ENCODE assay signal across 1 cellular context in genomic region chr16:55643161-55643970, GRCh38.
TF ChIP-seq lines count a peak whose summit lies in the region.

No MANE protein-coding gene starts in this region.

TF ChIP-seq in H1, 55 proteins besides CTCF, POLR2A, EP300 and RAD21 (continued from another document):
- TF ChIP-seq E2F6 (IDR thresholded peaks at IDR 0.05): no peak
- TF ChIP-seq CHD2 (IDR thresholded peaks at IDR 0.05; ENCODE audit: low read length): no peak
- TF ChIP-seq BCL11A (IDR thresholded peaks at IDR 0.05; ENCODE audit: low read depth in 2 of 2, low read length in 2 of 2): no peak
- TF ChIP-seq GTF2F1 (IDR thresholded peaks at IDR 0.05; ENCODE audit: borderline replicate concordance, low read depth, low read length): no peak
- no peak for TF ChIP-seq ATF2 (IDR thresholded peaks at IDR 0.05; ENCODE audit: low read length)
- TF ChIP-seq KDM1A (IDR thresholded peaks at IDR 0.05; ENCODE audit: borderline replicate concordance, low read length): no peak
- no peak for TF ChIP-seq HDAC6 (IDR thresholded peaks at IDR 0.05; ENCODE audit: low read depth, low read length)
- no peak for TF ChIP-seq SRF (IDR thresholded peaks at IDR 0.05; ENCODE audit: low read depth, low read length)
- TF ChIP-seq JUND (IDR thresholded peaks at IDR 0.05; ENCODE audit: low read length): no peak
- TF ChIP-seq POU5F1 (IDR thresholded peaks at IDR 0.05; ENCODE audit: low read depth, low read length): no peak
- TF ChIP-seq BACH1 (IDR thresholded peaks at IDR 0.05; ENCODE audit: low read length): no peak
- TF ChIP-seq POLR2AphosphoS5 (IDR thresholded peaks at IDR 0.05; ENCODE audit: low read depth, low read length): no peak
TF ChIP-seq in H1: peak in this region for 0.
